In genomic region chr2:103525757-103526156, GRCh38 we compare ENCODE assay signal across 1 cellular context.
A peak's percentile ranks its signal among the peaks of the same experiment; 100 is the strongest.
TF ChIP-seq lines count a peak whose summit lies in the region.

No MANE protein-coding gene starts in this region.

TF ChIP-seq in K562, 482 proteins besides CTCF, POLR2A, EP300 and RAD21 (continued from another document):
- TF ChIP-seq CHAMP1 (IDR thresholded peaks at IDR 0.05) (no peak), ZNF589 (CRISPR knock-in tag; IDR thresholded peaks at IDR 0.05; ENCODE audit: low read depth) (no peak), PKNOX1 (IDR thresholded peaks at IDR 0.05) (peak; percentile 67), FOSL1 (tag; conservative IDR thresholded peaks at IDR 0.05) (peak; percentile 94), MEF2D (tag; conservative IDR thresholded peaks at IDR 0.05; ENCODE audit: low read depth) (0 out of 2 replicates have a peak, but pooled peaks have one; percentile 18), PRPF4 (IDR thresholded peaks at IDR 0.05; ENCODE audit: insufficient read depth, low read depth, low read length, poor library complexity, severe bottlenecking) (no peak), MCM2 (IDR thresholded peaks at IDR 0.05; ENCODE audit: low read depth) (no peak), NFIC (IDR thresholded peaks at IDR 0.05) (0 out of 2 replicates have a peak, but pooled peaks have one; percentile 19), ATF3 (IDR thresholded peaks at IDR 0.05) (peak; percentile 77), ATF3 (CRISPR knock-in tag; conservative IDR thresholded peaks at IDR 0.05) (no peak), JUND (IDR thresholded peaks at IDR 0.05; ENCODE audit: borderline replicate concordance, low read depth, low read length) (peak; percentile 87), JUND (tag; IDR thresholded peaks at IDR 0.05; ENCODE audit: borderline replicate concordance, low read depth, low read length) (peak; percentile 28; the same call in 1 of the 3 replicates), CBFA2T3 (IDR thresholded peaks at IDR 0.05) (peak; percentile 88), TRIM28 (IDR thresholded peaks at IDR 0.05) (no peak), ZNF507 (tag; conservative IDR thresholded peaks at IDR 0.05) (no peak), TBL1XR1 (IDR thresholded peaks at IDR 0.05; ENCODE audit: low read length in 2 of 2) (peak in 1 of 2 experiments; percentile 65; a peak in 1 of 4 replicates), CCNT2 (IDR thresholded peaks at IDR 0.05; ENCODE audit: borderline replicate concordance, extremely low read depth, insufficient read length, low read depth, low read length) (peak; percentile 71), TCF3 (CRISPR knock-in tag; IDR thresholded peaks at IDR 0.05) (peak; percentile 84), NCOR1 (IDR thresholded peaks at IDR 0.05) (peak; percentile 71), SMARCA4 (IDR thresholded peaks at IDR 0.05) (peak; percentile 75), PHB2 (IDR thresholded peaks at IDR 0.05; ENCODE audit: low read depth) (no peak), SMARCE1 (IDR thresholded peaks at IDR 0.05) (peak; percentile 75)
- TF ChIP-seq, protein P1, sequence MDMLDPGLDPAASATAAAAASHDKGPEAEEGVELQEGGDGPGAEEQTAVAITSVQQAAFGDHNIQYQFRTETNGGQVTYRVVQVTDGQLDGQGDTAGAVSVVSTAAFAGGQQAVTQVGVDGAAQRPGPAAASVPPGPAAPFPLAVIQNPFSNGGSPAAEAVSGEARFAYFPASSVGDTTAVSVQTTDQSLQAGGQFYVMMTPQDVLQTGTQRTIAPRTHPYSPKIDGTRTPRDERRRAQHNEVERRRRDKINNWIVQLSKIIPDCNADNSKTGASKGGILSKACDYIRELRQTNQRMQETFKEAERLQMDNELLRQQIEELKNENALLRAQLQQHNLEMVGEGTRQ (CRISPR knock-in tag; IDR thresholded peaks at IDR 0.05), result no peak
TF ChIP-seq in K562: peak in this region for 39.
